ENCODE assay signal across 1 cellular context in the genomic region with DNA sequence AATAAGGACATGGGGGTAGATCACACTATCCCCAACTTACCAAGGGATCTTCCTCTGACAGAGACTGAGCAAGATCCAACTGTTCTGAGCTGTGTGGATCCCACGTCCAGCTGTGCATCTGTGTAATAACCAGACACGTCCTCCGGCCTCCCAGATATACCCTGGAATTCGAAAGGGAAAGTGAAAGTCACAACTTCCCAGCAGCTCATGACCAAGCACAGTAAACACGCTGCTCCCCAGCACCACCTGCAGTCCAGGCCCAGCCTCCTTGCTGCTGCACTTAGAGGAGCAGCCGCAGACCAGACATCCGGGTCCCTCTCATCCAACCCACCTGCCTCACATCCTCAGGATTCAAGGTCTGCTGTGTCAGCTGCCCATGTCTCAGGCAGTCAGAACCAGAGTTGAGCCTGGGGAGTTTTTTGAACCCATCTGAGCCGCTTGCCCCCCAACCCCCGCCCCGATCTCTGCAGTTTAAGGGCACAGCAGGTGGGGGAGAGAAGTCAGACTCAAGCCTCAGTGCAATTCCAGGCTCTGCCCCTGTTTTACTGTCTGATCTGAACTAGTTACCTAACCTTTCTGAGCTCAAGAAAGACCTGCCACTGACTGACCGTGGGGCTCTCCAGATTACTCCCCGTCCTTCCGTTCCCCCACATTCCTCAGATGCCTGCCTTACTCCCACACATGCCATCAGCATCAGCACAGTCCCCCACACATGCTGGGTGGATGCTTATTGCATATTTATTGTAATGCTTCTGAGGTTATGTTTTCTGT.
TF ChIP-seq lines count a peak whose summit lies in the region.

A gene with protein sequence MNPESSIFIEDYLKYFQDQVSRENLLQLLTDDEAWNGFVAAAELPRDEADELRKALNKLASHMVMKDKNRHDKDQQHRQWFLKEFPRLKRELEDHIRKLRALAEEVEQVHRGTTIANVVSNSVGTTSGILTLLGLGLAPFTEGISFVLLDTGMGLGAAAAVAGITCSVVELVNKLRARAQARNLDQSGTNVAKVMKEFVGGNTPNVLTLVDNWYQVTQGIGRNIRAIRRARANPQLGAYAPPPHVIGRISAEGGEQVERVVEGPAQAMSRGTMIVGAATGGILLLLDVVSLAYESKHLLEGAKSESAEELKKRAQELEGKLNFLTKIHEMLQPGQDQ (minus strand): TSS at position 127 of the 771 bp plus-strand sequence. CDS start 6,365 bp downstream, outside the sequence.

TF ChIP-seq in HepG2, 621 proteins besides CTCF, POLR2A, EP300 and RAD21 (continued from another document and continues in another):
- TF ChIP-seq, protein P1, sequence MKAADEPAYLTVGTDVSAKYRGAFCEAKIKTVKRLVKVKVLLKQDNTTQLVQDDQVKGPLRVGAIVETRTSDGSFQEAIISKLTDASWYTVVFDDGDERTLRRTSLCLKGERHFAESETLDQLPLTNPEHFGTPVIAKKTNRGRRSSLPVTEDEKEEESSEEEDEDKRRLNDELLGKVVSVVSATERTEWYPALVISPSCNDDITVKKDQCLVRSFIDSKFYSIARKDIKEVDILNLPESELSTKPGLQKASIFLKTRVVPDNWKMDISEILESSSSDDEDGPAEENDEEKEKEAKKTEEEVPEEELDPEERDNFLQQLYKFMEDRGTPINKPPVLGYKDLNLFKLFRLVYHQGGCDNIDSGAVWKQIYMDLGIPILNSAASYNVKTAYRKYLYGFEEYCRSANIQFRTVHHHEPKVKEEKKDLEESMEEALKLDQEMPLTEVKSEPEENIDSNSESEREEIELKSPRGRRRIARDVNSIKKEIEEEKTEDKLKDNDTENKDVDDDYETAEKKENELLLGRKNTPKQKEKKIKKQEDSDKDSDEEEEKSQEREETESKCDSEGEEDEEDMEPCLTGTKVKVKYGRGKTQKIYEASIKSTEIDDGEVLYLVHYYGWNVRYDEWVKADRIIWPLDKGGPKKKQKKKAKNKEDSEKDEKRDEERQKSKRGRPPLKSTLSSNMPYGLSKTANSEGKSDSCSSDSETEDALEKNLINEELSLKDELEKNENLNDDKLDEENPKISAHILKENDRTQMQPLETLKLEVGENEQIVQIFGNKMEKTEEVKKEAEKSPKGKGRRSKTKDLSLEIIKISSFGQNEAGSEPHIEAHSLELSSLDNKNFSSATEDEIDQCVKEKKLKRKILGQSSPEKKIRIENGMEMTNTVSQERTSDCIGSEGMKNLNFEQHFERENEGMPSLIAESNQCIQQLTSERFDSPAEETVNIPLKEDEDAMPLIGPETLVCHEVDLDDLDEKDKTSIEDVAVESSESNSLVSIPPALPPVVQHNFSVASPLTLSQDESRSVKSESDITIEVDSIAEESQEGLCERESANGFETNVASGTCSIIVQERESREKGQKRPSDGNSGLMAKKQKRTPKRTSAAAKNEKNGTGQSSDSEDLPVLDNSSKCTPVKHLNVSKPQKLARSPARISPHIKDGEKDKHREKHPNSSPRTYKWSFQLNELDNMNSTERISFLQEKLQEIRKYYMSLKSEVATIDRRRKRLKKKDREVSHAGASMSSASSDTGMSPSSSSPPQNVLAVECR (CRISPR knock-in tag; IDR thresholded peaks at IDR 0.05; ENCODE audit: borderline replicate concordance) = peak; percentile 92
- TF ChIP-seq ZC3H4 (CRISPR knock-in tag; IDR thresholded peaks at IDR 0.05; ENCODE audit: borderline replicate concordance) = no peak
- no peak for TF ChIP-seq ISX (CRISPR knock-in tag; conservative IDR thresholded peaks at IDR 0.05)
- no peak for TF ChIP-seq ZIK1 (CRISPR knock-in tag; IDR thresholded peaks at IDR 0.05; ENCODE audit: borderline replicate concordance, low read depth)
- TF ChIP-seq, protein P2, sequence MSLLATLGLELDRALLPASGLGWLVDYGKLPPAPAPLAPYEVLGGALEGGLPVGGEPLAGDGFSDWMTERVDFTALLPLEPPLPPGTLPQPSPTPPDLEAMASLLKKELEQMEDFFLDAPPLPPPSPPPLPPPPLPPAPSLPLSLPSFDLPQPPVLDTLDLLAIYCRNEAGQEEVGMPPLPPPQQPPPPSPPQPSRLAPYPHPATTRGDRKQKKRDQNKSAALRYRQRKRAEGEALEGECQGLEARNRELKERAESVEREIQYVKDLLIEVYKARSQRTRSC (CRISPR knock-in tag; IDR thresholded peaks at IDR 0.05; ENCODE audit: low read depth) = no peak
- TF ChIP-seq, protein P3, sequence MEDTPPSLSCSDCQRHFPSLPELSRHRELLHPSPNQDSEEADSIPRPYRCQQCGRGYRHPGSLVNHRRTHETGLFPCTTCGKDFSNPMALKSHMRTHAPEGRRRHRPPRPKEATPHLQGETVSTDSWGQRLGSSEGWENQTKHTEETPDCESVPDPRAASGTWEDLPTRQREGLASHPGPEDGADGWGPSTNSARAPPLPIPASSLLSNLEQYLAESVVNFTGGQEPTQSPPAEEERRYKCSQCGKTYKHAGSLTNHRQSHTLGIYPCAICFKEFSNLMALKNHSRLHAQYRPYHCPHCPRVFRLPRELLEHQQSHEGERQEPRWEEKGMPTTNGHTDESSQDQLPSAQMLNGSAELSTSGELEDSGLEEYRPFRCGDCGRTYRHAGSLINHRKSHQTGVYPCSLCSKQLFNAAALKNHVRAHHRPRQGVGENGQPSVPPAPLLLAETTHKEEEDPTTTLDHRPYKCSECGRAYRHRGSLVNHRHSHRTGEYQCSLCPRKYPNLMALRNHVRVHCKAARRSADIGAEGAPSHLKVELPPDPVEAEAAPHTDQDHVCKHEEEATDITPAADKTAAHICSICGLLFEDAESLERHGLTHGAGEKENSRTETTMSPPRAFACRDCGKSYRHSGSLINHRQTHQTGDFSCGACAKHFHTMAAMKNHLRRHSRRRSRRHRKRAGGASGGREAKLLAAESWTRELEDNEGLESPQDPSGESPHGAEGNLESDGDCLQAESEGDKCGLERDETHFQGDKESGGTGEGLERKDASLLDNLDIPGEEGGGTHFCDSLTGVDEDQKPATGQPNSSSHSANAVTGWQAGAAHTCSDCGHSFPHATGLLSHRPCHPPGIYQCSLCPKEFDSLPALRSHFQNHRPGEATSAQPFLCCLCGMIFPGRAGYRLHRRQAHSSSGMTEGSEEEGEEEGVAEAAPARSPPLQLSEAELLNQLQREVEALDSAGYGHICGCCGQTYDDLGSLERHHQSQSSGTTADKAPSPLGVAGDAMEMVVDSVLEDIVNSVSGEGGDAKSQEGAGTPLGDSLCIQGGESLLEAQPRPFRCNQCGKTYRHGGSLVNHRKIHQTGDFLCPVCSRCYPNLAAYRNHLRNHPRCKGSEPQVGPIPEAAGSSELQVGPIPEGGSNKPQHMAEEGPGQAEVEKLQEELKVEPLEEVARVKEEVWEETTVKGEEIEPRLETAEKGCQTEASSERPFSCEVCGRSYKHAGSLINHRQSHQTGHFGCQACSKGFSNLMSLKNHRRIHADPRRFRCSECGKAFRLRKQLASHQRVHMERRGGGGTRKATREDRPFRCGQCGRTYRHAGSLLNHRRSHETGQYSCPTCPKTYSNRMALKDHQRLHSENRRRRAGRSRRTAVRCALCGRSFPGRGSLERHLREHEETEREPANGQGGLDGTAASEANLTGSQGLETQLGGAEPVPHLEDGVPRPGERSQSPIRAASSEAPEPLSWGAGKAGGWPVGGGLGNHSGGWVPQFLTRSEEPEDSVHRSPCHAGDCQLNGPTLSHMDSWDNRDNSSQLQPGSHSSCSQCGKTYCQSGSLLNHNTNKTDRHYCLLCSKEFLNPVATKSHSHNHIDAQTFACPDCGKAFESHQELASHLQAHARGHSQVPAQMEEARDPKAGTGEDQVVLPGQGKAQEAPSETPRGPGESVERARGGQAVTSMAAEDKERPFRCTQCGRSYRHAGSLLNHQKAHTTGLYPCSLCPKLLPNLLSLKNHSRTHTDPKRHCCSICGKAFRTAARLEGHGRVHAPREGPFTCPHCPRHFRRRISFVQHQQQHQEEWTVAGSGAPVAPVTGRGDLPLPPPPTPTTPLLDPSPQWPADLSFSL (CRISPR knock-in tag; IDR thresholded peaks at IDR 0.05) = no peak
- peak; percentile 75 for TF ChIP-seq BORCS8-MEF2B (CRISPR knock-in tag; IDR thresholded peaks at IDR 0.05)
- TF ChIP-seq ZBTB42 (CRISPR knock-in tag; IDR thresholded peaks at IDR 0.05) = no peak
- TF ChIP-seq SOX6 (IDR thresholded peaks at IDR 0.05) = no peak
- TF ChIP-seq SOX6 (CRISPR knock-in tag; IDR thresholded peaks at IDR 0.05) = peak; percentile 50; the same call in 1 of the 2 replicates
- TF ChIP-seq CENPT (CRISPR knock-in tag; IDR thresholded peaks at IDR 0.05; ENCODE audit: low read depth) = no peak
- no peak for TF ChIP-seq TBP (CRISPR knock-in tag; IDR thresholded peaks at IDR 0.05)
- no peak for TF ChIP-seq ZFYVE20 (CRISPR knock-in tag; IDR thresholded peaks at IDR 0.05; ENCODE audit: borderline replicate concordance, low read depth)
- no peak for TF ChIP-seq CBX2 (IDR thresholded peaks at IDR 0.05; ENCODE audit: low read depth, low read length)
- no peak for TF ChIP-seq CBX2 (CRISPR knock-in tag; IDR thresholded peaks at IDR 0.05; ENCODE audit: low read depth)
- no peak for TF ChIP-seq XBP1 (CRISPR knock-in tag; IDR thresholded peaks at IDR 0.05)
- TF ChIP-seq EHMT2 (IDR thresholded peaks at IDR 0.05; ENCODE audit: borderline replicate concordance, low read depth, low read length) = no peak
- TF ChIP-seq TAF1 (CRISPR knock-in tag; IDR thresholded peaks at IDR 0.05) = 0 out of 2 replicates have a peak, but pooled peaks have one; percentile 28
- TF ChIP-seq, protein P4, sequence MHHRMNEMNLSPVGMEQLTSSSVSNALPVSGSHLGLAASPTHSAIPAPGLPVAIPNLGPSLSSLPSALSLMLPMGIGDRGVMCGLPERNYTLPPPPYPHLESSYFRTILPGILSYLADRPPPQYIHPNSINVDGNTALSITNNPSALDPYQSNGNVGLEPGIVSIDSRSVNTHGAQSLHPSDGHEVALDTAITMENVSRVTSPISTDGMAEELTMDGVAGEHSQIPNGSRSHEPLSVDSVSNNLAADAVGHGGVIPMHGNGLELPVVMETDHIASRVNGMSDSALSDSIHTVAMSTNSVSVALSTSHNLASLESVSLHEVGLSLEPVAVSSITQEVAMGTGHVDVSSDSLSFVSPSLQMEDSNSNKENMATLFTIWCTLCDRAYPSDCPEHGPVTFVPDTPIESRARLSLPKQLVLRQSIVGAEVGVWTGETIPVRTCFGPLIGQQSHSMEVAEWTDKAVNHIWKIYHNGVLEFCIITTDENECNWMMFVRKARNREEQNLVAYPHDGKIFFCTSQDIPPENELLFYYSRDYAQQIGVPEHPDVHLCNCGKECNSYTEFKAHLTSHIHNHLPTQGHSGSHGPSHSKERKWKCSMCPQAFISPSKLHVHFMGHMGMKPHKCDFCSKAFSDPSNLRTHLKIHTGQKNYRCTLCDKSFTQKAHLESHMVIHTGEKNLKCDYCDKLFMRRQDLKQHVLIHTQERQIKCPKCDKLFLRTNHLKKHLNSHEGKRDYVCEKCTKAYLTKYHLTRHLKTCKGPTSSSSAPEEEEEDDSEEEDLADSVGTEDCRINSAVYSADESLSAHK (CRISPR knock-in tag; IDR thresholded peaks at IDR 0.05; ENCODE audit: borderline replicate concordance) = no peak
- TF ChIP-seq ZNF230 (CRISPR knock-in tag; IDR thresholded peaks at IDR 0.05) = no peak
- TF ChIP-seq POLR2AphosphoS2 (IDR thresholded peaks at IDR 0.05; ENCODE audit: low read depth, low read length) = no peak
- TF ChIP-seq, protein P5, sequence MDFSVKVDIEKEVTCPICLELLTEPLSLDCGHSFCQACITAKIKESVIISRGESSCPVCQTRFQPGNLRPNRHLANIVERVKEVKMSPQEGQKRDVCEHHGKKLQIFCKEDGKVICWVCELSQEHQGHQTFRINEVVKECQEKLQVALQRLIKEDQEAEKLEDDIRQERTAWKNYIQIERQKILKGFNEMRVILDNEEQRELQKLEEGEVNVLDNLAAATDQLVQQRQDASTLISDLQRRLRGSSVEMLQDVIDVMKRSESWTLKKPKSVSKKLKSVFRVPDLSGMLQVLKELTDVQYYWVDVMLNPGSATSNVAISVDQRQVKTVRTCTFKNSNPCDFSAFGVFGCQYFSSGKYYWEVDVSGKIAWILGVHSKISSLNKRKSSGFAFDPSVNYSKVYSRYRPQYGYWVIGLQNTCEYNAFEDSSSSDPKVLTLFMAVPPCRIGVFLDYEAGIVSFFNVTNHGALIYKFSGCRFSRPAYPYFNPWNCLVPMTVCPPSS (IDR thresholded peaks at IDR 0.05) = no peak
- TF ChIP-seq ZBTB8A (CRISPR knock-in tag; IDR thresholded peaks at IDR 0.05; ENCODE audit: borderline replicate concordance, low read depth) = no peak
- TF ChIP-seq ZNF256 (CRISPR knock-in tag; conservative IDR thresholded peaks at IDR 0.05) = no peak
- TF ChIP-seq ZMYM3 (CRISPR knock-in tag; IDR thresholded peaks at IDR 0.05) = no peak
- TF ChIP-seq, protein P6, sequence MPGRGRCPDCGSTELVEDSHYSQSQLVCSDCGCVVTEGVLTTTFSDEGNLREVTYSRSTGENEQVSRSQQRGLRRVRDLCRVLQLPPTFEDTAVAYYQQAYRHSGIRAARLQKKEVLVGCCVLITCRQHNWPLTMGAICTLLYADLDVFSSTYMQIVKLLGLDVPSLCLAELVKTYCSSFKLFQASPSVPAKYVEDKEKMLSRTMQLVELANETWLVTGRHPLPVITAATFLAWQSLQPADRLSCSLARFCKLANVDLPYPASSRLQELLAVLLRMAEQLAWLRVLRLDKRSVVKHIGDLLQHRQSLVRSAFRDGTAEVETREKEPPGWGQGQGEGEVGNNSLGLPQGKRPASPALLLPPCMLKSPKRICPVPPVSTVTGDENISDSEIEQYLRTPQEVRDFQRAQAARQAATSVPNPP (CRISPR knock-in tag; IDR thresholded peaks at IDR 0.05) = no peak
- TF ChIP-seq, protein P7, sequence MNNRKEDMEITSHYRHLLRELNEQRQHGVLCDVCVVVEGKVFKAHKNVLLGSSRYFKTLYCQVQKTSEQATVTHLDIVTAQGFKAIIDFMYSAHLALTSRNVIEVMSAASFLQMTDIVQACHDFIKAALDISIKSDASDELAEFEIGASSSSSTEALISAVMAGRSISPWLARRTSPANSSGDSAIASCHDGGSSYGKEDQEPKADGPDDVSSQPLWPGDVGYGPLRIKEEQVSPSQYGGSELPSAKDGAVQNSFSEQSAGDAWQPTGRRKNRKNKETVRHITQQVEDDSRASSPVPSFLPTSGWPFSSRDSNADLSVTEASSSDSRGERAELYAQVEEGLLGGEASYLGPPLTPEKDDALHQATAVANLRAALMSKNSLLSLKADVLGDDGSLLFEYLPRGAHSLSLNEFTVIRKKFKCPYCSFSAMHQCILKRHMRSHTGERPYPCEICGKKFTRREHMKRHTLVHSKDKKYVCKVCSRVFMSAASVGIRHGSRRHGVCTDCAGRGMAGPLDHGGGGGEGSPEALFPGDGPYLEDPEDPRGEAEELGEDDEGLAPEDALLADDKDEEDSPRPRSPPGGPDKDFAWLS (CRISPR knock-in tag; IDR thresholded peaks at IDR 0.05; ENCODE audit: borderline replicate concordance) = no peak
- TF ChIP-seq, protein P8, sequence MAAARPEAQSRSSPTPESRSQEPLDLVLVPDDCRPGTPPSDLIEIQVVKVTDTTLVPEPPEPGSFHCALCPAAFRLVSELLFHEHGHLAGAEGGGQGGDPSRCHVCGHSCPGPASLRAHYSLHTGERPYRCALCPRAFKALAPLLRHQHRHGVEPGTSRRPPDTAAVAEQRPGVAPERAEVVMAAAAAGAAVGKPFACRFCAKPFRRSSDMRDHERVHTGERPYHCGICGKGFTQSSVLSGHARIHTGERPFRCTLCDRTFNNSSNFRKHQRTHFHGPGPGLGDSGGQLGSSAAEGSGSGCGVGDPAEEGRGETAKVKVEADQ (CRISPR knock-in tag; IDR thresholded peaks at IDR 0.05; ENCODE audit: borderline replicate concordance) = no peak
- TF ChIP-seq KLF11 (CRISPR knock-in tag; IDR thresholded peaks at IDR 0.05) = 0 out of 2 replicates have a peak, but pooled peaks have one; percentile 69
- TF ChIP-seq NR2F1 (CRISPR knock-in tag; IDR thresholded peaks at IDR 0.05) = no peak
- TF ChIP-seq FOXA1 (IDR thresholded peaks at IDR 0.05) = no peak
- peak; percentile 93 for TF ChIP-seq FOXA1 (CRISPR knock-in tag; IDR thresholded peaks at IDR 0.05)
- no peak for TF ChIP-seq ZNF629 (CRISPR knock-in tag; conservative IDR thresholded peaks at IDR 0.05)
- TF ChIP-seq HOXD1 (CRISPR knock-in tag; IDR thresholded peaks at IDR 0.05) = 0 out of 2 replicates have a peak, but pooled peaks have one; percentile 36
- peak; percentile 72; the same call in 1 of the 2 replicates for TF ChIP-seq ZZZ3 (CRISPR knock-in tag; IDR thresholded peaks at IDR 0.05; ENCODE audit: borderline replicate concordance)
